Comparison of ENCODE assay signal across 1 cellular context in genomic region chr22:50473855-50474671, GRCh38.
TF ChIP-seq lines count a peak whose summit lies in the region.

No MANE protein-coding gene starts in this region.

TF ChIP-seq in HepG2, 621 proteins besides CTCF, POLR2A, EP300 and RAD21 (continued from another document):
- peak; percentile 77 for TF ChIP-seq ZFP36 (IDR thresholded peaks at IDR 0.05; ENCODE audit: borderline replicate concordance, low read depth, low read length, partially characterized antibody)
- no peak for TF ChIP-seq ZNF205 (CRISPR knock-in tag; IDR thresholded peaks at IDR 0.05)
- TF ChIP-seq ZNF12 (CRISPR knock-in tag; IDR thresholded peaks at IDR 0.05), result no peak
- no peak for TF ChIP-seq HHEX (CRISPR knock-in tag; IDR thresholded peaks at IDR 0.05)
- TF ChIP-seq HNRNPLL (IDR thresholded peaks at IDR 0.05; ENCODE audit: low read depth, low read length, poor library complexity, severe bottlenecking), result no peak
- TF ChIP-seq DMAP1 (CRISPR knock-in tag; IDR thresholded peaks at IDR 0.05), result no peak
- no peak for TF ChIP-seq ZKSCAN1 (IDR thresholded peaks at IDR 0.05; ENCODE audit: low read length)
- no peak for TF ChIP-seq TCF12 (IDR thresholded peaks at IDR 0.05)
- TF ChIP-seq TCF12 (CRISPR knock-in tag; IDR thresholded peaks at IDR 0.05), result 0 out of 2 replicates have a peak, but pooled peaks have one; percentile 42
- TF ChIP-seq PAF1 (CRISPR knock-in tag; IDR thresholded peaks at IDR 0.05), result no peak
- no peak for TF ChIP-seq DDIT3 (CRISPR knock-in tag; IDR thresholded peaks at IDR 0.05)
- TF ChIP-seq ZNF598 (CRISPR knock-in tag; IDR thresholded peaks at IDR 0.05; ENCODE audit: borderline replicate concordance), result 0 out of 2 replicates have a peak, but pooled peaks have one; percentile 21
- TF ChIP-seq MBD4 (IDR thresholded peaks at IDR 0.05; ENCODE audit: borderline replicate concordance, low read length), result no peak
- no peak; the same call in 1 of the 2 replicates for TF ChIP-seq ZNF563 (CRISPR knock-in tag; IDR thresholded peaks at IDR 0.05)
- peak; percentile 27; the same call in 1 of the 2 replicates for TF ChIP-seq MEIS2 (CRISPR knock-in tag; IDR thresholded peaks at IDR 0.05)
- TF ChIP-seq FLYWCH1 (CRISPR knock-in tag; IDR thresholded peaks at IDR 0.05), result no peak
- TF ChIP-seq MTF2 (CRISPR knock-in tag; IDR thresholded peaks at IDR 0.05; ENCODE audit: borderline replicate concordance), result no peak
- TF ChIP-seq ZFAT (CRISPR knock-in tag; conservative IDR thresholded peaks at IDR 0.05), result no peak
- TF ChIP-seq NR2F1 (CRISPR knock-in tag; IDR thresholded peaks at IDR 0.05), result no peak
- TF ChIP-seq NFIB (CRISPR knock-in tag; IDR thresholded peaks at IDR 0.05; ENCODE audit: borderline replicate concordance), result no peak
- no peak for TF ChIP-seq ZFP36L2 (CRISPR knock-in tag; IDR thresholded peaks at IDR 0.05)
- TF ChIP-seq ZBTB37 (CRISPR knock-in tag; IDR thresholded peaks at IDR 0.05), result no peak
- TF ChIP-seq ZNF737 (CRISPR knock-in tag; IDR thresholded peaks at IDR 0.05; ENCODE audit: borderline replicate concordance), result no peak
- no peak for TF ChIP-seq U2AF1 (optimal IDR thresholded peaks at IDR 0.05; ENCODE audit: low read depth, low read length)
- no peak for TF ChIP-seq ZNF543 (CRISPR knock-in tag; IDR thresholded peaks at IDR 0.05)
- TF ChIP-seq MED8 (CRISPR knock-in tag; IDR thresholded peaks at IDR 0.05; ENCODE audit: insufficient replicate concordance), result peak; percentile 22
- no peak for TF ChIP-seq KLF16 (CRISPR knock-in tag; IDR thresholded peaks at IDR 0.05)
- peak; percentile 57; the same call in 1 of the 2 replicates for TF ChIP-seq THAP9 (CRISPR knock-in tag; IDR thresholded peaks at IDR 0.05; ENCODE audit: borderline replicate concordance)
- TF ChIP-seq HIC2 (CRISPR knock-in tag; IDR thresholded peaks at IDR 0.05; ENCODE audit: low read depth), result no peak
- no peak for TF ChIP-seq MIER2 (CRISPR knock-in tag; IDR thresholded peaks at IDR 0.05)
- peak; percentile 70; the same call in 1 of the 2 replicates for TF ChIP-seq ZNF333 (CRISPR knock-in tag; IDR thresholded peaks at IDR 0.05; ENCODE audit: borderline replicate concordance)
- no peak for TF ChIP-seq PHF21A (CRISPR knock-in tag; IDR thresholded peaks at IDR 0.05)
- TF ChIP-seq KMT2A (CRISPR knock-in tag; IDR thresholded peaks at IDR 0.05), result no peak
